1 cellular context compared by ENCODE assay signal in the genomic region with DNA sequence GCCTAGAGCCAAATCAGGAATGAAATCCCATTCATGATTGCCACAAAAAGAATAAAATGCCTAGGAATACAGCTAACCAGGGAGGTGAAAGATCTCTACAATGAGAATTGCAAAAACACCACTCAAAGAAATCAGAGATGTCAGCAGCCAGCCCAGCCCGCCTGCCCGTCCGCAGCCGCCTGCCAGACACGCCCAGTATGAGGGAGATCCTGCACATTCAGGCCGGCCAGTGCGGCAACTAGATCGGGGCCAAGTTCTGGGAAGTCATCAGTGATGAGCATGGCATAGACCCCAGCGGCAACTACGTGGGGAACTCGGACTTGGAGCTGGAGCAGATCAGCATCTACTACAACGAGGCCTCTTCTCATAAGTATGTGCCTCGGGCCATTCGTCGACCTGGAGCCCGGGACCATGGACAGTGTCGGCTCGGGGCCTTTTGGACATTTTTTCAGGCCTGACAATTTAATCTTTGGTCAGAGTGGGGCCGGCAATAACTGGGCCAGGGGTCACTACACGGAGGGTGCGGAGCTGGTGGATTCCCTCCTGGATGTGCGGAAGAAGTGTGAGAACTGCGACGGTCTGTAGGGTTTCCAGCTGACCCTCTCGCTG.
TF ChIP-seq lines count a peak whose summit lies in the region.

No MANE protein-coding gene starts in this region.

TF ChIP-seq in Ishikawa, 13 proteins besides CTCF, POLR2A, EP300 and RAD21 (continued from another document):
- TF ChIP-seq, protein P1, sequence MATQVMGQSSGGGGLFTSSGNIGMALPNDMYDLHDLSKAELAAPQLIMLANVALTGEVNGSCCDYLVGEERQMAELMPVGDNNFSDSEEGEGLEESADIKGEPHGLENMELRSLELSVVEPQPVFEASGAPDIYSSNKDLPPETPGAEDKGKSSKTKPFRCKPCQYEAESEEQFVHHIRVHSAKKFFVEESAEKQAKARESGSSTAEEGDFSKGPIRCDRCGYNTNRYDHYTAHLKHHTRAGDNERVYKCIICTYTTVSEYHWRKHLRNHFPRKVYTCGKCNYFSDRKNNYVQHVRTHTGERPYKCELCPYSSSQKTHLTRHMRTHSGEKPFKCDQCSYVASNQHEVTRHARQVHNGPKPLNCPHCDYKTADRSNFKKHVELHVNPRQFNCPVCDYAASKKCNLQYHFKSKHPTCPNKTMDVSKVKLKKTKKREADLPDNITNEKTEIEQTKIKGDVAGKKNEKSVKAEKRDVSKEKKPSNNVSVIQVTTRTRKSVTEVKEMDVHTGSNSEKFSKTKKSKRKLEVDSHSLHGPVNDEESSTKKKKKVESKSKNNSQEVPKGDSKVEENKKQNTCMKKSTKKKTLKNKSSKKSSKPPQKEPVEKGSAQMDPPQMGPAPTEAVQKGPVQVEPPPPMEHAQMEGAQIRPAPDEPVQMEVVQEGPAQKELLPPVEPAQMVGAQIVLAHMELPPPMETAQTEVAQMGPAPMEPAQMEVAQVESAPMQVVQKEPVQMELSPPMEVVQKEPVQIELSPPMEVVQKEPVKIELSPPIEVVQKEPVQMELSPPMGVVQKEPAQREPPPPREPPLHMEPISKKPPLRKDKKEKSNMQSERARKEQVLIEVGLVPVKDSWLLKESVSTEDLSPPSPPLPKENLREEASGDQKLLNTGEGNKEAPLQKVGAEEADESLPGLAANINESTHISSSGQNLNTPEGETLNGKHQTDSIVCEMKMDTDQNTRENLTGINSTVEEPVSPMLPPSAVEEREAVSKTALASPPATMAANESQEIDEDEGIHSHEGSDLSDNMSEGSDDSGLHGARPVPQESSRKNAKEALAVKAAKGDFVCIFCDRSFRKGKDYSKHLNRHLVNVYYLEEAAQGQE (IDR thresholded peaks at IDR 0.05; ENCODE audit: low read depth), result peak; percentile 49
- TF ChIP-seq FOXM1 (IDR thresholded peaks at IDR 0.05; ENCODE audit: borderline replicate concordance, low read depth), result no peak
